ENCODE assay signal across 8 cellular contexts in genomic region chr15:90300988-90301715, GRCh38. TPM values are rescaled to one million over a fixed set of nuclear protein-coding genes. Genes with fewer than 3 reads are reported as not detected.
DNase-seq lines count a peak whose midpoint lies in the region; ATAC-seq and TF ChIP-seq lines count a peak whose summit lies in the region.

No MANE protein-coding gene starts in this region.

- H3K36me3 Mint-ChIP-seq in CD4-positive, alpha-beta T cell (ENCODE audit: low read depth): no peaks in the 10 kb centered on the region
- H3K36me3 Mint-ChIP-seq in T-helper 17 cell (ENCODE audit: low read depth) (no peaks in the 10 kb centered on the region), immature natural killer cell (no peaks in the 10 kb centered on the region)

- H3K27me3 Mint-ChIP-seq in CD4-positive, alpha-beta T cell: no peaks in the 10 kb centered on the region
- H3K27me3 Mint-ChIP-seq in T-helper 17 cell (no peaks in the 10 kb centered on the region), immature natural killer cell (ENCODE audit: low read depth in 3 of 3) (peaks cover 0 to 3% (median 3%) of the 10 kb centered on the region in 3 donors)

- peaks cover 11% of the 10 kb centered on the region for H3K4me1 Mint-ChIP-seq in CD4-positive, alpha-beta T cell (ENCODE audit: low read depth)
- H3K4me1 Mint-ChIP-seq in T-helper 17 cell: peaks cover 9% of the 10 kb centered on the region
- H3K4me1 Mint-ChIP-seq in immature natural killer cell: peaks cover 14 to 21% of the 10 kb centered on the region in 2 donors

- CTCF ChIA-PET in CD4-positive, alpha-beta T cell (lab: Charles Lee): interaction anchor here (0.6 to 2.2 kb wide), 11 partner anchors 8 to 183 kb away, joined by 3 to 8 read pairs (median 4); no protein-coding TSS in a partner anchor

- ATAC-seq in CD4-positive, alpha-beta T cell (ENCODE audit: poor library complexity): peak; percentile 48
- ATAC-seq in T-helper 17 cell (peak; percentile 62), GM21786 (IDR thresholded peaks at IDR 0.05; ENCODE audit: unreplicated experiment) (no peak)

- POLR2A ChIA-PET in CD4-positive, alpha-beta T cell (lab: Charles Lee): interaction anchor here (0.6 to 1.2 kb wide), 4 partner anchors 10 to 472 kb away, joined by 3 read pairs; partner anchors contain the start of genes CIB1, GDPGP1 and NGRN

- TF ChIP-seq CTCF in CD4-positive, alpha-beta T cell (IDR thresholded peaks at IDR 0.05): peak; percentile 85
- TF ChIP-seq CTCF in HL-60 (IDR thresholded peaks at IDR 0.05; ENCODE audit: insufficient read depth, low read length): peak; percentile 72

- H3K27ac ChIP-seq in CD4-positive, alpha-beta T cell (ENCODE audit: low read depth, low read length): no peak overlapping the region
- no peak overlapping the region for H3K27ac ChIP-seq in HL-60 (replicated peaks)

- no peaks in the 10 kb centered on the region for H3K9me3 Mint-ChIP-seq in CD4-positive, alpha-beta T cell
- H3K9me3 Mint-ChIP-seq in immature natural killer cell: no peaks in the 10 kb centered on the region

- no peaks in the 10 kb centered on the region for H3K27me3 ChIP-seq in CD4-positive, alpha-beta T cell (ENCODE audit: control insufficient read depth, insufficient read depth, low read length)
- no peaks in the 10 kb centered on the region for H3K27me3 ChIP-seq in HL-60 (ENCODE audit: insufficient read depth, poor library complexity, severe bottlenecking)

- H3K4me3 Mint-ChIP-seq in CD4-positive, alpha-beta T cell: no peak overlapping the region
- peak overlapping the region; percentile 3 for H3K4me3 Mint-ChIP-seq in T-helper 17 cell
- H3K4me3 Mint-ChIP-seq in immature natural killer cell: peak overlapping the region in 1 of 5 donors; percentile 26

- H3K27ac Mint-ChIP-seq in CD4-positive, alpha-beta T cell: no peak overlapping the region
- H3K27ac Mint-ChIP-seq in T-helper 17 cell (peak overlapping the region; percentile 45), immature natural killer cell (no peak overlapping the region)

- no peak overlapping the region for H3K4me3 ChIP-seq in HL-60 (replicated peaks; ENCODE audit: insufficient read depth, low read length)

- DNase-seq in CD4-positive, alpha-beta T cell: peak; percentile 23 to 63 (median 42)
- DNase-seq in HL-60 (ENCODE audit: low read depth in 1 of 2, low spot score in 1 of 2) (peak; percentile 18 to 63), T-helper 17 cell (peak; percentile 34 to 48 (median 39)), astrocyte of the hippocampus (ENCODE audit: low read depth, low spot score) (peak; percentile 35), immature natural killer cell (peak; percentile 36 to 54 (median 51)), NCI-H2196 (lab: John Stamatoyannopoulos, UW; ENCODE audit: unreplicated experiment) (no peak)
- peak; percentile 12 for DNase-seq in stimulated activated CD4-positive, alpha-beta T cell treated with anti-CD3 and anti-CD28 coated beads, Interleukin-2, amount 100 ng/mL, for 4 hours (ENCODE audit: low read depth)

- H3K9me3 ChIP-seq in CD4-positive, alpha-beta T cell (ENCODE audit: control insufficient read depth, low read length): no peaks in the 10 kb centered on the region
- no peaks in the 10 kb centered on the region for H3K9me3 ChIP-seq in T-helper 17 cell (ENCODE audit: control insufficient read depth, low read length, poor library complexity, severe bottlenecking)

- intact Hi-C loops in CD4-positive, alpha-beta T cell (cut with DNase I, micrococcal nuclease): no loop called here

RNA-seq across cellular contexts. Expression of gene NGRN, which starts 35.7 kb away (rescaled TPM):
- total RNA-seq in CD4-positive, alpha-beta T cell: 10 to 100 TPM; 55.7 to 58.4 TPM
- total RNA-seq in T-helper 17 cell: 10 to 100 TPM; 48.0 to 51.0 TPM
- 10 to 100 TPM; 20.2 to 32.1 (median 26.0) TPM for polyA plus RNA-seq in immature natural killer cell

RNA-seq across cellular contexts. Expression of gene ZNF774, which starts 50.9 kb away (rescaled TPM):
- 1 to 10 TPM in 1 of 2 experiments, under 1 TPM in 1; 0.20 to 1.1 TPM for total RNA-seq in CD4-positive, alpha-beta T cell
- under 1 TPM in 1 of 2 donors, not detected in 1; 0.15 TPM for total RNA-seq in T-helper 17 cell
- polyA plus RNA-seq in immature natural killer cell: under 1 TPM in 1 of 3 donors, not detected in 2; 0.16 TPM

RNA-seq across cellular contexts. Expression of gene TTLL13, which starts 51.8 kb away (rescaled TPM):
- 1 to 10 TPM in 1 of 2 experiments, under 1 TPM in 1; 0.63 to 1.8 TPM for total RNA-seq in CD4-positive, alpha-beta T cell
- under 1 TPM in 1 of 2 donors, not detected in 1; 0.29 TPM for total RNA-seq in T-helper 17 cell
- 1 to 10 TPM in 1 of 3 donors, under 1 TPM in 2; 0.23 to 2.0 (median 0.24) TPM for polyA plus RNA-seq in immature natural killer cell
